ENCODE assay signal across 29 cellular contexts in genomic region chr11:116171271-116172140, GRCh38.
A peak's percentile ranks its signal among the peaks of the same experiment; 100 is the strongest.
DNase-seq lines count a peak whose midpoint lies in the region; ATAC-seq and TF ChIP-seq lines count a peak whose summit lies in the region.
"Had no signal": no experiment of that assay in that cellular context is flagged by ENCODE, and none has a peak within 500 bp of the region (broad histone marks: within the 10 kb centered on the region; RNA-seq: fewer than 3 reads in every experiment).

No MANE protein-coding gene starts in this region.

- TF ChIP-seq CTCF in lung (IDR thresholded peaks at IDR 0.05; ENCODE audit: control extremely low read depth, extremely low read depth) (no peak), vagina (IDR thresholded peaks at IDR 0.05) (no peak)

- no peak overlapping the region for H3K27ac Mint-ChIP-seq in activated CD4-positive, alpha-beta T cell treated with anti-CD3 and anti-CD28 coated beads, Interleukin-2, amount 10 ng/mL, durations not matched to agents 7 days and 5 days
- H3K27ac Mint-ChIP-seq: CD8-positive, alpha-beta memory T cell; HFFc6 had no signal

- no peaks in the 10 kb centered on the region for H3K27me3 Mint-ChIP-seq in activated CD4-positive, alpha-beta T cell treated with anti-CD3 and anti-CD28 coated beads, Interleukin-2, amount 10 ng/mL, durations not matched to agents 7 days and 5 days

- no peaks in the 10 kb centered on the region for H3K9me3 ChIP-seq in lung (ENCODE audit: control insufficient read depth in 2 of 2, insufficient read depth in 1 of 2, low read length in 1 of 2)
- no peaks in the 10 kb centered on the region for H3K9me3 ChIP-seq in vagina
- H3K9me3 ChIP-seq: BE2C, HAP-1, MG63 had no signal

- no peaks in the 10 kb centered on the region for H3K36me3 Mint-ChIP-seq in activated CD4-positive, alpha-beta T cell treated with anti-CD3 and anti-CD28 coated beads, Interleukin-2, amount 10 ng/mL, durations not matched to agents 7 days and 5 days (ENCODE audit: low read depth)
- H3K36me3 Mint-ChIP-seq: CD14-positive monocyte; CD8-positive, alpha-beta memory T cell had no signal

- intact Hi-C loops in vagina (cut with DNase I) = no loop called here

- no peak for ATAC-seq in lung (ENCODE audit: insufficient read depth, low FRiP score)
- ATAC-seq in GM18907 (IDR thresholded peaks at IDR 0.05; ENCODE audit: unreplicated experiment) = no peak
- ATAC-seq in GM21423 (IDR thresholded peaks at IDR 0.05; ENCODE audit: unreplicated experiment) = no peak

- H3K27ac ChIP-seq in lung (ENCODE audit: low read depth in 1 of 2, low read length in 1 of 2) (no peak overlapping the region), vagina (no peak overlapping the region)
- H3K27ac ChIP-seq: GM23248, SK-N-MC had no signal

- H3K4me3 Mint-ChIP-seq in activated CD4-positive, alpha-beta T cell treated with anti-CD3 and anti-CD28 coated beads, Interleukin-2, amount 10 ng/mL, durations not matched to agents 7 days and 5 days = no peak overlapping the region
- H3K4me3 Mint-ChIP-seq: CD14-positive monocyte; CD8-positive, alpha-beta memory T cell; HFFc6 had no signal

- no peak for TF ChIP-seq POLR2A in vagina (IDR thresholded peaks at IDR 0.05)

- POLR2A ChIA-PET in activated CD4-positive, alpha-beta T cell treated with anti-CD3 and anti-CD28 coated beads, Interleukin-2, amount 10 ng/mL, durations not matched to agents 7 days and 5 days (lab: Charles Lee) = no interaction called here

- no peaks in the 10 kb centered on the region for H3K4me1 Mint-ChIP-seq in activated CD4-positive, alpha-beta T cell treated with anti-CD3 and anti-CD28 coated beads, Interleukin-2, amount 10 ng/mL, durations not matched to agents 7 days and 5 days
- H3K4me1 Mint-ChIP-seq: CD14-positive monocyte had no signal

- no peaks in the 10 kb centered on the region for H3K27me3 ChIP-seq in lung (ENCODE audit: control insufficient read depth, insufficient read depth)
- no peaks in the 10 kb centered on the region for H3K27me3 ChIP-seq in vagina
- H3K27me3 ChIP-seq: BE2C, MG63 had no signal

- H3K36me3 ChIP-seq in lung (ENCODE audit: control insufficient read depth in 2 of 2, insufficient read depth in 2 of 2, low read length in 2 of 2) = no peaks in the 10 kb centered on the region
- H3K36me3 ChIP-seq in vagina = no peaks in the 10 kb centered on the region
- H3K36me3 ChIP-seq: BE2C, HAP-1, MG63 had no signal

- H3K4me1 ChIP-seq in lung (ENCODE audit: control insufficient read depth in 2 of 2, insufficient read depth in 2 of 2, low read length in 2 of 2) = no peaks in the 10 kb centered on the region
- no peaks in the 10 kb centered on the region for H3K4me1 ChIP-seq in vagina
- H3K4me1 ChIP-seq: BE2C, HAP-1 had no signal

- CTCF ChIA-PET in activated CD4-positive, alpha-beta T cell treated with anti-CD3 and anti-CD28 coated beads, Interleukin-2, amount 10 ng/mL, durations not matched to agents 7 days and 5 days (lab: Charles Lee) = no interaction called here

- H3K4me3 ChIP-seq in lung (no peak overlapping the region), vagina (no peak overlapping the region)
- H3K4me3 ChIP-seq: GM23248, HAP-1, MG63, SK-N-MC had no signal

- DNase-seq in activated CD4-positive, alpha-beta T cell treated with anti-CD3 and anti-CD28 coated beads, Interleukin-2, amount 10 ng/mL, durations not matched to agents 7 days and 5 days = peak; percentile 1
- no peak for DNase-seq in activated CD4-positive, alpha-beta T cell treated with anti-CD3 and anti-CD28 coated beads for 48 hours
- peak; percentile 40 for DNase-seq in ecto neural progenitor cell (ENCODE audit: low spot score)
- peak; percentile 22 for DNase-seq in lung (ENCODE audit: low spot score)
- peak; percentile 62 to 79 for DNase-seq in vagina (ENCODE audit: extremely low spot score in 2 of 2)
- DNase-seq in DMS 273 (lab: John Stamatoyannopoulos, UW; ENCODE audit: unreplicated experiment) = no peak
- DNase-seq: 8988T; ACHN; CD8-positive, alpha-beta memory T cell; DMS153; GM23248; HFFc6; IMR-90; KG1; MG63; NCI-H1105 treated with DMSO at 0.1 percent for 48 hours; NCI-H1930; NCI-H2107; NCI-H446; NCI-H524 treated with DMSO at 0.1 percent for 48 hours; NCI-H774; OCI-M1; SIG-M5 had no signal

- WGBS in lung, 2 donors = 80 to 87% methylated on average over 10 of the region's 10 CpGs

- no peaks in the 10 kb centered on the region for H3K9me3 Mint-ChIP-seq in activated CD4-positive, alpha-beta T cell treated with anti-CD3 and anti-CD28 coated beads, Interleukin-2, amount 10 ng/mL, durations not matched to agents 7 days and 5 days

Comparison
In these comparisons a context has a peak if more than half of its experiments do, and no peak if none do; other contexts are left out.
1. DNase-seq: peak in activated CD4-positive, alpha-beta T cell treated with anti-CD3 and anti-CD28 coated beads, Interleukin-2, amount 10 ng/mL, durations not matched to agents 7 days and 5 days (single experiment), ecto neural progenitor cell (single experiment), lung (single experiment) and vagina (2 of 2); none in activated CD4-positive, alpha-beta T cell treated with anti-CD3 and anti-CD28 coated beads for 48 hours (single experiment) and DMS 273 (single experiment).